In genomic region chr13:80239116-80239515, GRCh38 we compare ENCODE assay signal across 28 cellular contexts.
A peak's percentile ranks its signal among the peaks of the same experiment; 100 is the strongest.
DNase-seq lines count a peak whose midpoint lies in the region; ATAC-seq and TF ChIP-seq lines count a peak whose summit lies in the region.
"Had no signal": no experiment of that assay in that cellular context is flagged by ENCODE, and none has a peak within 500 bp of the region (broad histone marks: within the 10 kb centered on the region; RNA-seq: fewer than 3 reads in every experiment).

No MANE protein-coding gene starts in this region.

- no peaks in the 10 kb centered on the region for H3F3A ChIP-seq in SK-N-SH (replicated peaks; ENCODE audit: insufficient read depth)

- no peak overlapping the region for H3K27ac ChIP-seq in SK-N-SH (ENCODE audit: low read depth in 2 of 2, low read length in 1 of 2)
- H3K27ac ChIP-seq: 22Rv1, C4-2B, KMS-11 had no signal

- TF ChIP-seq CTCF in SK-N-SH (IDR thresholded peaks at IDR 0.05), result no peak
- no peak for TF ChIP-seq CTCF in mesothelial cell of epicardium (IDR thresholded peaks at IDR 0.05; ENCODE audit: unreplicated experiment)

- H3K27ac Mint-ChIP-seq in mesothelial cell of epicardium, result peak overlapping the region; percentile 4
- H3K27ac Mint-ChIP-seq: B cell; CD8-positive, alpha-beta T cell; IgD-negative memory B cell had no signal

- H3K9me2 ChIP-seq in SK-N-SH, result no peaks in the 10 kb centered on the region

- no peaks in the 10 kb centered on the region for H3K36me3 Mint-ChIP-seq in mesothelial cell of epicardium
- H3K36me3 Mint-ChIP-seq: CD8-positive, alpha-beta T cell; IgD-negative memory B cell had no signal

- no peaks in the 10 kb centered on the region for H3K27me3 Mint-ChIP-seq in mesothelial cell of epicardium (ENCODE audit: low read depth)
- H3K27me3 Mint-ChIP-seq: B cell had no signal

- H3K4me3 ChIP-seq in SK-N-SH (ENCODE audit: low read depth in 2 of 2, low read length in 1 of 2), result no peak overlapping the region
- H3K4me3 ChIP-seq: GM12878 had no signal

- H3K9ac ChIP-seq in SK-N-SH, result no peak overlapping the region
- H3K9ac ChIP-seq: KMS-11 had no signal

- H3K9me3 Mint-ChIP-seq in mesothelial cell of epicardium, result no peaks in the 10 kb centered on the region
- H3K9me3 Mint-ChIP-seq: CD8-positive, alpha-beta T cell had no signal

- TF ChIP-seq RAD21 in SK-N-SH (IDR thresholded peaks at IDR 0.05; ENCODE audit: low read length), result no peak

- POLR2A ChIA-PET in SK-N-SH (lab: Yijun Ruan, JAX), result no interaction called here

- no peaks in the 10 kb centered on the region for H3K36me3 ChIP-seq in SK-N-SH (replicated peaks in 1 of 2; ENCODE audit: control insufficient read depth in 1 of 2, insufficient read depth in 2 of 2, low read length in 1 of 2)

- CTCF ChIA-PET in SK-N-SH (lab: Yijun Ruan, JAX), result no interaction called here

- no peaks in the 10 kb centered on the region for H4K20me1 ChIP-seq in SK-N-SH (ENCODE audit: insufficient read depth)

- no peak overlapping the region for H3K4me2 ChIP-seq in SK-N-SH
- H3K4me2 ChIP-seq: KMS-11 had no signal

- peaks cover 25% of the 10 kb centered on the region for H3K4me1 Mint-ChIP-seq in mesothelial cell of epicardium
- H3K4me1 Mint-ChIP-seq: B cell had no signal

- H3K27me3 ChIP-seq in SK-N-SH (ENCODE audit: insufficient read depth), result no peaks in the 10 kb centered on the region

- H3K79me2 ChIP-seq in SK-N-SH (ENCODE audit: insufficient read depth), result no peaks in the 10 kb centered on the region

- H3K4me1 ChIP-seq in SK-N-SH (ENCODE audit: control insufficient read depth in 1 of 2, insufficient read depth in 2 of 2, low read depth in 1 of 2, low read length in 1 of 2), result peaks cover 0 to 2% of the 10 kb centered on the region in 2 experiments; a peak in 3 of 4 replicates

- H3K9me3 ChIP-seq in SK-N-SH, result no peaks in the 10 kb centered on the region
- H3K9me3 ChIP-seq: Caco-2 had no signal

- no peak for TF ChIP-seq EP300 in SK-N-SH (IDR thresholded peaks at IDR 0.05; ENCODE audit: borderline replicate concordance in 1 of 2, low read depth in 1 of 2, low read length in 1 of 2)

- H2AFZ ChIP-seq in SK-N-SH (ENCODE audit: low read depth), result no peak overlapping the region

- H3K4me3 Mint-ChIP-seq in mesothelial cell of epicardium, result no peak overlapping the region
- H3K4me3 Mint-ChIP-seq: B cell; CD8-positive, alpha-beta T cell; IgD-negative memory B cell had no signal

- peak; percentile 8 for DNase-seq in SK-N-SH
- DNase-seq in islet precursor cell, result peak; percentile 54
- no peak for DNase-seq in mesothelial cell of epicardium (ENCODE audit: low spot score in 2 of 2, unreplicated experiment in 2 of 2)
- no peak for DNase-seq in dermis blood vessel endothelial cell
- DNase-seq in UCSD-AML1 (lab: John Stamatoyannopoulos, UW; ENCODE audit: unreplicated experiment), result no peak
- DNase-seq in stimulated activated CD4-positive, alpha-beta T cell treated with anti-CD3 and anti-CD28 coated beads, Interleukin-4, amount 100 ng/mL, for 24 hours, result no peak
- DNase-seq: Caco-2; CD8-positive, alpha-beta T cell; DMS79; GDM1; HCEC 1CT; NCI-H1092; NCI-H1436 treated with DMSO at 0.1 percent for 48 hours; NCI-H1930; NCI-H446 treated with DMSO at 0.1 percent for 48 hours; NCI-H526; NCI-H82; NK-92 treated with Interleukin-12 subunit alpha and Interleukin-12 subunit beta, amount 100 ng/mL, for 24 hours; RPMI8226; SHP77 had no signal

- ATAC-seq in SK-N-SH treated with all-trans-retinoic acid at 6 μM for 48 hours (no peak), GM18868 (IDR thresholded peaks at IDR 0.05; ENCODE audit: unreplicated experiment) (no peak)
- ATAC-seq: CD8-positive, alpha-beta T cell; GM12878 had no signal

TF ChIP-seq in SK-N-SH, 30 proteins besides CTCF, POLR2A, EP300 and RAD21 (continues in another document):
- TF ChIP-seq, protein P1, sequence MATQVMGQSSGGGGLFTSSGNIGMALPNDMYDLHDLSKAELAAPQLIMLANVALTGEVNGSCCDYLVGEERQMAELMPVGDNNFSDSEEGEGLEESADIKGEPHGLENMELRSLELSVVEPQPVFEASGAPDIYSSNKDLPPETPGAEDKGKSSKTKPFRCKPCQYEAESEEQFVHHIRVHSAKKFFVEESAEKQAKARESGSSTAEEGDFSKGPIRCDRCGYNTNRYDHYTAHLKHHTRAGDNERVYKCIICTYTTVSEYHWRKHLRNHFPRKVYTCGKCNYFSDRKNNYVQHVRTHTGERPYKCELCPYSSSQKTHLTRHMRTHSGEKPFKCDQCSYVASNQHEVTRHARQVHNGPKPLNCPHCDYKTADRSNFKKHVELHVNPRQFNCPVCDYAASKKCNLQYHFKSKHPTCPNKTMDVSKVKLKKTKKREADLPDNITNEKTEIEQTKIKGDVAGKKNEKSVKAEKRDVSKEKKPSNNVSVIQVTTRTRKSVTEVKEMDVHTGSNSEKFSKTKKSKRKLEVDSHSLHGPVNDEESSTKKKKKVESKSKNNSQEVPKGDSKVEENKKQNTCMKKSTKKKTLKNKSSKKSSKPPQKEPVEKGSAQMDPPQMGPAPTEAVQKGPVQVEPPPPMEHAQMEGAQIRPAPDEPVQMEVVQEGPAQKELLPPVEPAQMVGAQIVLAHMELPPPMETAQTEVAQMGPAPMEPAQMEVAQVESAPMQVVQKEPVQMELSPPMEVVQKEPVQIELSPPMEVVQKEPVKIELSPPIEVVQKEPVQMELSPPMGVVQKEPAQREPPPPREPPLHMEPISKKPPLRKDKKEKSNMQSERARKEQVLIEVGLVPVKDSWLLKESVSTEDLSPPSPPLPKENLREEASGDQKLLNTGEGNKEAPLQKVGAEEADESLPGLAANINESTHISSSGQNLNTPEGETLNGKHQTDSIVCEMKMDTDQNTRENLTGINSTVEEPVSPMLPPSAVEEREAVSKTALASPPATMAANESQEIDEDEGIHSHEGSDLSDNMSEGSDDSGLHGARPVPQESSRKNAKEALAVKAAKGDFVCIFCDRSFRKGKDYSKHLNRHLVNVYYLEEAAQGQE (IDR thresholded peaks at IDR 0.05; ENCODE audit: low read depth, low read length), result no peak
- TF ChIP-seq TAF1 (IDR thresholded peaks at IDR 0.05; ENCODE audit: borderline replicate concordance, low read depth, low read length) (no peak), NRF1 (IDR thresholded peaks at IDR 0.05; ENCODE audit: low read depth, low read length) (no peak), FOXJ3 (CRISPR knock-in tag; IDR thresholded peaks at IDR 0.05) (no peak), RFX5 (IDR thresholded peaks at IDR 0.05; ENCODE audit: low read length) (no peak), CHD2 (IDR thresholded peaks at IDR 0.05; ENCODE audit: low read length, partially characterized antibody) (no peak), TCF12 (IDR thresholded peaks at IDR 0.05) (no peak), GABPA (IDR thresholded peaks at IDR 0.05; ENCODE audit: low read depth) (no peak), MEF2A (IDR thresholded peaks at IDR 0.05; ENCODE audit: borderline replicate concordance, low read depth) (no peak)

TF ChIP-seq in SK-N-SH treated with all-trans-retinoic acid at 6 μM for 48 hours, 23 proteins besides CTCF, POLR2A, EP300 and RAD21:
- no peak for TF ChIP-seq ZNF8 (CRISPR knock-in tag; IDR thresholded peaks at IDR 0.05)

Comparison
In these comparisons a context has a peak if more than half of its experiments do, and no peak if none do; other contexts are left out.
1. DNase-seq: peak in SK-N-SH (single experiment) and islet precursor cell (single experiment); none in mesothelial cell of epicardium (0 of 2), dermis blood vessel endothelial cell (single experiment), UCSD-AML1 (single experiment) and stimulated activated CD4-positive, alpha-beta T cell treated with anti-CD3 and anti-CD28 coated beads, Interleukin-4, amount 100 ng/mL, for 24 hours (single experiment).